In the genomic region with DNA sequence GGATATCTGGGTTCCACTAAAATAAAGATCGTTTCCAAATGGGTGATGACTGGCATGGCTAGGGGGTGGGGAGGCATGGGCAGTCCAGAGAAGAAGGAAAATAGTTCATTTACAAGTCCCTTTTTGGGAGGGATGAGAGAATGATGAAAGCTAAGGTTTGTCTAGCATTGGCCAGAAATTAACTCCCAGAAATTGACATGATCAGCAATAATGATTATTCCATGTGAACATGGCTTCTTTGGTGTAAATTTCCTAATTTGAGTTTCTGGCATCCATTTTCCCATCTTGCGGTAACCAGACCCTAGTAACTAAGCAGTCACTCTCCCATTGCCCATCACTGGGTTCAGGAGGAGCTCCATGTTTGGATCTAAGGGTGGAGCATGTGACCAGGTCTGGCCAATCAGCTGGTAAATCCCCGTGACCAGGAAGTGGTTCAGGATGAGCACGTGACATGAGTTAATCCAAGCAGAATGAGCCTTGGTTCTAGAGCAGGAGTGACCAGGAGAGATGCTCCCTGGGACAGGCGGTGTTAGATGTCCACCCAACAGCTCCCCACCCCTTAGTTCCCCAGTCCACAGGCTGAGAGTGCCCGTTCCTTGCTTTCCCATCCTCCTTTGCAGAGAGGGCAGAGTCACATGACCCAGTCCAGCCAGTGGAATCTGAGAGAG, we compare ENCODE assay signal across 1 cellular context.
TF ChIP-seq lines count a peak whose summit lies in the region.

No MANE protein-coding gene starts in this region.

TF ChIP-seq in IMR-90, 13 proteins besides CTCF, POLR2A, EP300 and RAD21:
- TF ChIP-seq MXI1 (IDR thresholded peaks at IDR 0.05; ENCODE audit: borderline replicate concordance, low read depth, low read length) (no peak), CHD1 (IDR thresholded peaks at IDR 0.05; ENCODE audit: low read depth, low read length) (no peak), MAFK (IDR thresholded peaks at IDR 0.05; ENCODE audit: low read depth, low read length) (no peak), BHLHE40 (IDR thresholded peaks at IDR 0.05; ENCODE audit: low read depth, low read length) (no peak), CEBPB (IDR thresholded peaks at IDR 0.05; ENCODE audit: low read depth, low read length) (no peak), RFX5 (IDR thresholded peaks at IDR 0.05; ENCODE audit: low read depth, low read length) (no peak), FOS (IDR thresholded peaks at IDR 0.05; ENCODE audit: low read depth, low read length) (no peak), NFE2L2 (IDR thresholded peaks at IDR 0.05; ENCODE audit: low read depth, low read length) (no peak), ELK1 (IDR thresholded peaks at IDR 0.05; ENCODE audit: borderline replicate concordance, low read depth, low read length) (no peak), MAZ (IDR thresholded peaks at IDR 0.05; ENCODE audit: borderline replicate concordance, low read depth, low read length) (no peak), RCOR1 (IDR thresholded peaks at IDR 0.05; ENCODE audit: insufficient replicate concordance, low read length) (no peak), SMC3 (IDR thresholded peaks at IDR 0.05; ENCODE audit: low read depth, low read length) (no peak)
- TF ChIP-seq, protein P1, sequence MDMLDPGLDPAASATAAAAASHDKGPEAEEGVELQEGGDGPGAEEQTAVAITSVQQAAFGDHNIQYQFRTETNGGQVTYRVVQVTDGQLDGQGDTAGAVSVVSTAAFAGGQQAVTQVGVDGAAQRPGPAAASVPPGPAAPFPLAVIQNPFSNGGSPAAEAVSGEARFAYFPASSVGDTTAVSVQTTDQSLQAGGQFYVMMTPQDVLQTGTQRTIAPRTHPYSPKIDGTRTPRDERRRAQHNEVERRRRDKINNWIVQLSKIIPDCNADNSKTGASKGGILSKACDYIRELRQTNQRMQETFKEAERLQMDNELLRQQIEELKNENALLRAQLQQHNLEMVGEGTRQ (IDR thresholded peaks at IDR 0.05; ENCODE audit: low read depth, low read length), result no peak
